Comparison of ENCODE assay signal across 8 cellular contexts in genomic region chr3:188683032-188683491, GRCh38.
DNase-seq lines count a peak whose midpoint lies in the region; TF ChIP-seq lines count a peak whose summit lies in the region.

No MANE protein-coding gene starts in this region.

- peak; percentile 58 for DNase-seq in GM03348 (ENCODE audit: low spot score)
- DNase-seq in LHCN-M2 (ENCODE audit: low read depth) = peak; percentile 89
- DNase-seq in fibroblast of gingiva (ENCODE audit: low read depth) = peak; percentile 90
- DNase-seq in skeletal muscle cell (ENCODE audit: low read depth) = peak; percentile 93
- DNase-seq in Ammon's horn (ENCODE audit: low spot score) = no peak
- DNase-seq in NCI-H1417 (lab: John Stamatoyannopoulos, UW) = no peak
- no peak for DNase-seq in uterus
- no peak for DNase-seq in tibial nerve (ENCODE audit: low spot score in 2 of 2)

- H3K27me3 ChIP-seq in uterus (no peaks in the 10 kb centered on the region), tibial nerve (no peaks in the 10 kb centered on the region)

- H3K4me1 ChIP-seq in uterus = peaks cover 0 to 3% of the 10 kb centered on the region in 2 donors
- peaks cover 0 to 48% (median 18%) of the 10 kb centered on the region in 4 donors for H3K4me1 ChIP-seq in tibial nerve

- TF ChIP-seq POLR2A in uterus (IDR thresholded peaks at IDR 0.05) = no peak
- TF ChIP-seq POLR2A in tibial nerve (IDR thresholded peaks at IDR 0.05) = no peak

- H3K4me3 ChIP-seq in skeletal muscle cell (ENCODE audit: low read depth, low read length) (no peak overlapping the region), uterus (no peak overlapping the region), tibial nerve (no peak overlapping the region)

- WGBS in tibial nerve, 2 donors = 68 to 73% methylated on average over 3 of the region's 3 CpGs

- H3K27ac ChIP-seq in uterus (no peak overlapping the region), tibial nerve (peak overlapping the region in 1 of 4 donors; percentile 25)

- no peak for TF ChIP-seq CTCF in uterus (IDR thresholded peaks at IDR 0.05)
- TF ChIP-seq CTCF in tibial nerve (IDR thresholded peaks at IDR 0.05) = no peak

- intact Hi-C loops in uterus (cut with DNase I; ENCODE audit: low total_unique reads) = no loop called here

- H3K9me3 ChIP-seq in uterus (no peaks in the 10 kb centered on the region), tibial nerve (no peaks in the 10 kb centered on the region)

- TF ChIP-seq EP300 in tibial nerve (IDR thresholded peaks at IDR 0.05) = peak in 1 of 2 donors; percentile 21

- no peaks in the 10 kb centered on the region for H3K36me3 ChIP-seq in uterus
- no peaks in the 10 kb centered on the region for H3K36me3 ChIP-seq in tibial nerve

Comparison
In these comparisons a context has a peak if more than half of its experiments do, and no peak if none do; other contexts are left out.
1. DNase-seq: peak in GM03348 (single experiment), LHCN-M2 (single experiment), fibroblast of gingiva (single experiment) and skeletal muscle cell (single experiment); none in Ammon's horn (single experiment), NCI-H1417 (0 of 3), uterus (0 of 2) and tibial nerve (0 of 2).